Comparison of ENCODE assay signal across 1 cellular context in genomic region chr4:18366762-18367358, GRCh38.
TF ChIP-seq lines count a peak whose summit lies in the region.

No MANE protein-coding gene starts in this region.

TF ChIP-seq in K562, 482 proteins besides CTCF, POLR2A, EP300 and RAD21 (continued from another document):
- no peak for TF ChIP-seq NONO (IDR thresholded peaks at IDR 0.05; ENCODE audit: low read depth in 2 of 2, low read length in 1 of 2)
- TF ChIP-seq BHLHE40 (IDR thresholded peaks at IDR 0.05; ENCODE audit: low read length) = no peak
- no peak for TF ChIP-seq NKRF (IDR thresholded peaks at IDR 0.05; ENCODE audit: borderline replicate concordance)
- no peak for TF ChIP-seq FOXO4 (CRISPR knock-in tag; IDR thresholded peaks at IDR 0.05)
- TF ChIP-seq NCOA6 (IDR thresholded peaks at IDR 0.05) = no peak
- no peak for TF ChIP-seq HEY1 (CRISPR knock-in tag; IDR thresholded peaks at IDR 0.05; ENCODE audit: borderline replicate concordance)
- TF ChIP-seq XRCC4 (IDR thresholded peaks at IDR 0.05; ENCODE audit: extremely low read depth, insufficient read depth, insufficient read length) = no peak
TF ChIP-seq in K562: peak in this region for 0.
